Comparison of ENCODE assay signal across 8 cellular contexts in the genomic region with DNA sequence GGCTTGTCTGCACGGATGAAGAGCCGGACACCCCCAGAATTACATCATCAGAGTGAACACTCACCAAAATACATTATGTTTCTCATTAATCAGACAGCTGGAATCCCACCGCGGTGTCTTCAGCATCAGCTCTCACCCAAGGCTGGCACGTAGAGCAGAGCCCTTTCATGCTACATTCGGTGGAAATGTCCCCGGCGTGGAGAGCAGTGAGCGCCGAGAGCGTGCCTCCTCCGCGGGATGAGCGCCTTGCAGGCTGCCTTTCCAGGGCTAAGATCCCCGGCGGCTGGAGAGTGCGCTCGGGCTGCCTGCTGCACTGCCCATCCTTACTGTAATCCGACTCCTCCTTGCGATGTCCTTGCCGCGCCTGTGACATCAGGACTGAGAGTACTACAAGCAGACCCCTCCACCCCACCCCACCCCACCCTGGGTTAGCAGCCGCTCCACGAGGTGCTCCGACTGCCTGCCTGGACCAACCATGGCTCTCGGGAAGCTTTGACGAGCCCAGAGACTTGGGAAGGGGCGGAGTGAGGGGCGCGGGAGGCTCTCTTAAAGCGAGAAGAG. TPM values are rescaled to one million over a fixed set of nuclear protein-coding genes. Genes with fewer than 3 reads are reported as not detected.
DNase-seq lines count a peak whose midpoint lies in the region; ATAC-seq and TF ChIP-seq lines count a peak whose summit lies in the region.

A gene with protein sequence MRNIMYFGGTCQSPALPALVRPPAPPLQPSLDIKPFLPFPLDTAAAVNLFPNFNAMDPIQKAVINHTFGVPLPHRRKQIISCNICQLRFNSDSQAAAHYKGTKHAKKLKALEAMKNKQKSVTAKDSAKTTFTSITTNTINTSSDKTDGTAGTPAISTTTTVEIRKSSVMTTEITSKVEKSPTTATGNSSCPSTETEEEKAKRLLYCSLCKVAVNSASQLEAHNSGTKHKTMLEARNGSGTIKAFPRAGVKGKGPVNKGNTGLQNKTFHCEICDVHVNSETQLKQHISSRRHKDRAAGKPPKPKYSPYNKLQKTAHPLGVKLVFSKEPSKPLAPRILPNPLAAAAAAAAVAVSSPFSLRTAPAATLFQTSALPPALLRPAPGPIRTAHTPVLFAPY (minus strand): TSS at position 380 of the 561 bp plus-strand sequence. CDS start 294 bp downstream, at position 86.

- H3K56ac ChIP-seq in IMR-90 (ENCODE audit: extremely low read depth, insufficient read depth, low read length): no peak within 1 kb of the TSS

- no peak within 1 kb of the TSS for H2BK15ac ChIP-seq in IMR-90 (ENCODE audit: low read depth, low read length)

- dilution Hi-C loops in IMR-90 (cut with HindIII; ENCODE audit: low sequenced_read_pairs, unreplicated experiment): no loop called here

- no peaks in the 10 kb centered on the region for H3F3A ChIP-seq in smooth muscle cell (ENCODE audit: low read depth)

- BruUV-seq in IMR-90 (replicated peaks; lab: Mats Ljungman, UMichigan): no TSS peak

- H3K27ac ChIP-seq in IMR-90 (ENCODE audit: insufficient read depth, low read length) (no peak within 1 kb of the TSS), caudate nucleus (ENCODE audit: low read depth, low read length) (no peak within 1 kb of the TSS), smooth muscle cell (ENCODE audit: low read depth) (no peak within 1 kb of the TSS)

- H2AK9ac ChIP-seq in IMR-90 (replicated peaks; ENCODE audit: low read depth, low read length, poor library complexity): no peak within 1 kb of the TSS

- H3K79me2 ChIP-seq in smooth muscle cell (ENCODE audit: low read depth): no peaks in the 10 kb centered on the region

- peak within 1 kb of the TSS; percentile 95 for H3K4me2 ChIP-seq in IMR-90 (ENCODE audit: low read depth, low read length)
- H3K4me2 ChIP-seq in smooth muscle cell: peak within 1 kb of the TSS; percentile 89

- H3K9me1 ChIP-seq in IMR-90 (ENCODE audit: insufficient read depth, low read length): no peaks in the 10 kb centered on the region

- H2AFZ ChIP-seq in IMR-90 (replicated peaks; ENCODE audit: low read length, poor library complexity) (peak within 1 kb of the TSS; percentile 61), smooth muscle cell (ENCODE audit: low read depth) (peak within 1 kb of the TSS; percentile 85)

- no peaks in the 10 kb centered on the region; the same call in none of the 2 replicates for H3K27me3 ChIP-seq in IMR-90 (ENCODE audit: control insufficient read depth, insufficient read depth, low read length)
- H3K27me3 ChIP-seq in smooth muscle cell (ENCODE audit: low read depth): peaks cover 30% of the 10 kb centered on the region

- no peak within 1 kb of the TSS for H3K14ac ChIP-seq in IMR-90 (replicated peaks; ENCODE audit: low read depth, low read length)

- no peak within 1 kb of the TSS for H3K9ac ChIP-seq in IMR-90 (ENCODE audit: low read depth, low read length)
- no peak within 1 kb of the TSS for H3K9ac ChIP-seq in smooth muscle cell (ENCODE audit: low read depth)

- H3K4me3 Mint-ChIP-seq in activated naive CD8-positive, alpha-beta T cell treated with anti-CD3 and anti-CD28 coated beads, Interleukin-2, amount 50 U/mL, for 24 hours: no peak within 1 kb of the TSS

- H3K4ac ChIP-seq in IMR-90 (ENCODE audit: low read depth, low read length): no peak within 1 kb of the TSS

- peaks cover 14% of the 10 kb centered on the region for H3K27me3 Mint-ChIP-seq in activated naive CD8-positive, alpha-beta T cell treated with anti-CD3 and anti-CD28 coated beads, Interleukin-2, amount 50 U/mL, for 24 hours

- DNase-seq in IMR-90 (peak; percentile 33), caudate nucleus (lab: John Stamatoyannopoulos, UW) (peak in 50 of 61 donors; percentile 5 to 78 (median 34)), iPS-NIHi7 (ENCODE audit: extremely low spot score) (peak; percentile 84), smooth muscle cell (lab: John Stamatoyannopoulos, UW; ENCODE audit: unreplicated experiment) (peak; percentile 19), inferior parietal cortex (ENCODE audit: extremely low spot score) (no peak)
- DNase-seq in activated CD4-positive, alpha-beta T cell treated with anti-CD3 and anti-CD28 coated beads for 1 hour: no peak
- DNase-seq in activated naive CD8-positive, alpha-beta T cell treated with anti-CD3 and anti-CD28 coated beads, Interleukin-2, amount 50 U/mL, for 24 hours: no peak

- H3K27ac Mint-ChIP-seq in activated naive CD8-positive, alpha-beta T cell treated with anti-CD3 and anti-CD28 coated beads, Interleukin-2, amount 50 U/mL, for 24 hours: no peak within 1 kb of the TSS

- H3K4me1 Mint-ChIP-seq in activated naive CD8-positive, alpha-beta T cell treated with anti-CD3 and anti-CD28 coated beads, Interleukin-2, amount 50 U/mL, for 24 hours: no peaks in the 10 kb centered on the region

- in situ Hi-C loops in IMR-90 (cut with MboI; ENCODE audit: low sequenced_read_pairs): no loop called here

- CTCF ChIA-PET in IMR-90 (lab: Yijun Ruan, JAX): no interaction called here

- intact Hi-C loops in IMR-90 (cut with micrococcal nuclease): no loop called here

- no peak for TF ChIP-seq RAD21 in IMR-90 (IDR thresholded peaks at IDR 0.05; ENCODE audit: low read length)

- H2AK5ac ChIP-seq in IMR-90 (ENCODE audit: low read depth, low read length): no peak within 1 kb of the TSS

- no peak for TF ChIP-seq CTCF in IMR-90 (conservative IDR thresholded peaks at IDR 0.05; ENCODE audit: low read depth, low read length)
- TF ChIP-seq CTCF in smooth muscle cell (IDR thresholded peaks at IDR 0.05; ENCODE audit: borderline replicate concordance, insufficient read depth, poor library complexity, severe bottlenecking): no peak

- no peaks in the 10 kb centered on the region for H4K20me1 ChIP-seq in IMR-90 (ENCODE audit: insufficient read depth, low read length)
- no peaks in the 10 kb centered on the region for H4K20me1 ChIP-seq in smooth muscle cell (ENCODE audit: low read depth)

- H3K9me3 Mint-ChIP-seq in activated naive CD8-positive, alpha-beta T cell treated with anti-CD3 and anti-CD28 coated beads, Interleukin-2, amount 50 U/mL, for 24 hours: peaks cover 7% of the 10 kb centered on the region

- POLR2A ChIA-PET in IMR-90 (lab: Charles Lee; ENCODE audit: unreplicated experiment): no interaction called here

- H3K79me1 ChIP-seq in IMR-90 (ENCODE audit: low read depth in 1 of 2, low read length in 2 of 2): no peaks in the 10 kb centered on the region

- TF ChIP-seq POLR2A in IMR-90 (IDR thresholded peaks at IDR 0.05; ENCODE audit: low read depth, low read length): no peak

- no peak within 1 kb of the TSS for H3K18ac ChIP-seq in IMR-90 (ENCODE audit: low read depth, low read length)

- ATAC-seq in IMR-90 (ENCODE audit: low read depth): peak; percentile 89
- no peak for ATAC-seq in HG02852 (IDR thresholded peaks at IDR 0.05; ENCODE audit: unreplicated experiment)
- no peak for ATAC-seq in activated naive CD8-positive, alpha-beta T cell treated with anti-CD3 and anti-CD28 coated beads, Interleukin-2, amount 50 U/mL, for 24 hours

- H2BK5ac ChIP-seq in IMR-90 (ENCODE audit: low read depth, low read length, poor library complexity, severe bottlenecking): no peak within 1 kb of the TSS

- no peak within 1 kb of the TSS; a peak in 1 of 4 replicates for H4K8ac ChIP-seq in IMR-90 (ENCODE audit: low read depth in 2 of 2, low read length in 2 of 2)

- peak within 1 kb of the TSS; percentile 35 for H3K4me3 ChIP-seq in IMR-90 (ENCODE audit: insufficient read depth, low read depth, low read length)
- peak within 1 kb of the TSS; percentile 48 for H3K4me3 ChIP-seq in smooth muscle cell

- WGBS in IMR-90 (ENCODE audit: extremely low coverage in 2 of 2, insufficient read length in 1 of 2), 2 experiments: 0% methylated on average over 4 of the region's 31 CpGs; no CpG with 5 or more reads in 1 of the 2 experiments
- 1% methylated on average over 31 of the region's 31 CpGs for WGBS in smooth muscle cell (ENCODE audit: low lambda C conversion rate)

- H3K36me3 ChIP-seq in IMR-90 (ENCODE audit: control insufficient read depth, insufficient read depth, low read length) (no peaks in the 10 kb centered on the region), smooth muscle cell (ENCODE audit: low read depth) (no peaks in the 10 kb centered on the region)

- H3K23ac ChIP-seq in IMR-90 (ENCODE audit: low read depth, low read length): no peak within 1 kb of the TSS

- no peak within 1 kb of the TSS for H4K91ac ChIP-seq in IMR-90 (ENCODE audit: insufficient read depth, low read depth, low read length)

- H2BK20ac ChIP-seq in IMR-90 (ENCODE audit: low read depth, low read length): no peak within 1 kb of the TSS

- H3K9me3 ChIP-seq in IMR-90 (ENCODE audit: control insufficient read depth, insufficient read depth, low read length): no peaks in the 10 kb centered on the region
- no peaks in the 10 kb centered on the region for H3K9me3 ChIP-seq in smooth muscle cell (replicated peaks; ENCODE audit: low read depth)

- H3K36me3 Mint-ChIP-seq in activated naive CD8-positive, alpha-beta T cell treated with anti-CD3 and anti-CD28 coated beads, Interleukin-2, amount 50 U/mL, for 24 hours (ENCODE audit: low read depth): no peaks in the 10 kb centered on the region

- no peaks in the 10 kb centered on the region for H3K4me1 ChIP-seq in IMR-90 (ENCODE audit: control insufficient read depth, insufficient read depth, low read length)
- peaks cover 7% of the 10 kb centered on the region for H3K4me1 ChIP-seq in smooth muscle cell (ENCODE audit: low read depth)

- no peak within 1 kb of the TSS for H2BK120ac ChIP-seq in IMR-90 (ENCODE audit: low read depth, low read length)

- no peak within 1 kb of the TSS for H4K5ac ChIP-seq in IMR-90 (ENCODE audit: low read depth, low read length)

TF ChIP-seq in IMR-90, 13 proteins besides CTCF, POLR2A, EP300 and RAD21 (continues in another document):
- TF ChIP-seq MAFK (IDR thresholded peaks at IDR 0.05; ENCODE audit: low read depth, low read length) (no peak), RFX5 (IDR thresholded peaks at IDR 0.05; ENCODE audit: low read depth, low read length) (no peak), MAZ (IDR thresholded peaks at IDR 0.05; ENCODE audit: borderline replicate concordance, low read depth, low read length) (no peak), MXI1 (IDR thresholded peaks at IDR 0.05; ENCODE audit: borderline replicate concordance, low read depth, low read length) (no peak)
- TF ChIP-seq, protein P1, sequence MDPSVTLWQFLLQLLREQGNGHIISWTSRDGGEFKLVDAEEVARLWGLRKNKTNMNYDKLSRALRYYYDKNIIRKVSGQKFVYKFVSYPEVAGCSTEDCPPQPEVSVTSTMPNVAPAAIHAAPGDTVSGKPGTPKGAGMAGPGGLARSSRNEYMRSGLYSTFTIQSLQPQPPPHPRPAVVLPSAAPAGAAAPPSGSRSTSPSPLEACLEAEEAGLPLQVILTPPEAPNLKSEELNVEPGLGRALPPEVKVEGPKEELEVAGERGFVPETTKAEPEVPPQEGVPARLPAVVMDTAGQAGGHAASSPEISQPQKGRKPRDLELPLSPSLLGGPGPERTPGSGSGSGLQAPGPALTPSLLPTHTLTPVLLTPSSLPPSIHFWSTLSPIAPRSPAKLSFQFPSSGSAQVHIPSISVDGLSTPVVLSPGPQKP (IDR thresholded peaks at IDR 0.05; ENCODE audit: borderline replicate concordance, low read depth, low read length): no peak

RNA-seq across cellular contexts. Expression of the gene that starts here (rescaled TPM):
- total RNA-seq in IMR-90 (2012; rRNA removed) (0.18 and 0.28 TPM in 2 replicates), smooth muscle cell (0.09 and 0.13 TPM in 2 replicates)
- polyA plus RNA-seq in IMR-90 (2012; rRNA removed) (0.57 and 2.4 TPM in 2 replicates), smooth muscle cell (1.2 and 2.4 TPM in 2 replicates)
- polyA plus RNA-seq in IMR-90 (2012; cell fraction: cytosol; rRNA removed): 0.03 and 0.22 TPM in 2 replicates
- polyA plus RNA-seq in IMR-90 (2012; cell fraction: nucleus; rRNA removed; ENCODE audit: low replicate concordance): 0.01 and 8.9 TPM in 2 replicates

Comparison
In these comparisons a context has a peak if more than half of its experiments do, and no peak if none do; other contexts are left out.
1. DNase-seq: peak in IMR-90 (single experiment), caudate nucleus (50 of 61), iPS-NIHi7 (single experiment) and smooth muscle cell (single experiment); none in activated CD4-positive, alpha-beta T cell treated with anti-CD3 and anti-CD28 coated beads for 1 hour (single experiment), activated naive CD8-positive, alpha-beta T cell treated with anti-CD3 and anti-CD28 coated beads, Interleukin-2, amount 50 U/mL, for 24 hours (single experiment) and inferior parietal cortex (single experiment).